12 cellular contexts compared by ENCODE assay signal in genomic region chr19:12712056-12712455, GRCh38. TPM values are rescaled to one million over a fixed set of nuclear protein-coding genes. Genes with fewer than 3 reads are reported as not detected.
DNase-seq lines count a peak whose midpoint lies in the region; ATAC-seq and TF ChIP-seq lines count a peak whose summit lies in the region.
"Not testable (repeated sequence)": the region's sequence is repeated elsewhere in the genome, so short reads cannot be mapped to it uniquely, and the experiment has no call there.
"Had no signal": no experiment of that assay in that cellular context is flagged by ENCODE, and none has a peak within 500 bp of the region (broad histone marks: within the 10 kb centered on the region; RNA-seq: fewer than 3 reads in every experiment).

No MANE protein-coding gene starts in this region.

- not testable (repeated sequence) for H3K9me3 ChIP-seq in RWPE2 (ENCODE audit: severe bottlenecking); adrenal gland (replicated peaks in 1 of 3); thoracic aorta

- not testable (repeated sequence) for H3K27me3 Mint-ChIP-seq in Calu3 (ENCODE audit: unreplicated experiment); nephron (ENCODE audit: low read depth)

- not testable (repeated sequence) for H3K4me3 ChIP-seq in RWPE2 (ENCODE audit: severe bottlenecking); adrenal gland; fibroblast of villous mesenchyme (ENCODE audit: low read depth, low read length); thoracic aorta

- peaks cover 50% of the 10 kb centered on the region for H3K36me3 Mint-ChIP-seq in Calu3 (ENCODE audit: insufficient read depth, unreplicated experiment)
- H3K36me3 Mint-ChIP-seq in nephron (ENCODE audit: low read depth), result peaks cover 73% of the 10 kb centered on the region

- H3K27ac Mint-ChIP-seq in Calu3 (ENCODE audit: unreplicated experiment); nephron: not testable (repeated sequence)

- ATAC-seq in RWPE2 (ENCODE audit: low read depth); thoracic aorta (ENCODE audit: insufficient number of reproducible peaks, low FRiP score, low read depth): not testable (repeated sequence)

- not testable (repeated sequence) for BruUV-seq in Calu3 (replicated peaks; lab: Mats Ljungman, UMichigan)

- CTCF ChIA-PET in Calu3 (lab: Charles Lee), result not testable (repeated sequence)

- not testable (repeated sequence) for H3K4me1 ChIP-seq in RWPE2 (ENCODE audit: insufficient read depth, poor library complexity, severe bottlenecking); adrenal gland (replicated peaks in 1 of 2); thoracic aorta (ENCODE audit: control insufficient read depth in 1 of 2, low read depth in 2 of 2)

- not testable (repeated sequence) for H3K4me3 Mint-ChIP-seq in Calu3 (ENCODE audit: low read depth, unreplicated experiment); nephron

- intact Hi-C loops in Calu3 (cut with micrococcal nuclease; ENCODE audit: unreplicated experiment); adrenal gland (cut with DNase I): not testable (repeated sequence)

- TF ChIP-seq CTCF in Calu3 (IDR thresholded peaks at IDR 0.05; ENCODE audit: unreplicated experiment), result not testable (repeated sequence)
- TF ChIP-seq CTCF in RWPE2 (IDR thresholded peaks at IDR 0.05; ENCODE audit: poor library complexity, severe bottlenecking) (peak; percentile 70), adrenal gland (IDR thresholded peaks at IDR 0.05) (peak in 5 of 6 experiments; percentile 42 to 65 (median 50)), fibroblast of villous mesenchyme (IDR thresholded peaks at IDR 0.05; ENCODE audit: insufficient read depth, low read depth, low read length) (peak; percentile 14), nephron (IDR thresholded peaks at IDR 0.05; ENCODE audit: unreplicated experiment in 3 of 3) (peak; percentile 23 to 38 (median 31)), thoracic aorta (IDR thresholded peaks at IDR 0.05) (peak; percentile 17)

- H3K9me3 Mint-ChIP-seq in Calu3 (ENCODE audit: low read depth, unreplicated experiment); nephron: not testable (repeated sequence)

- H3K27me3 ChIP-seq in RWPE2 (ENCODE audit: insufficient read depth, poor library complexity, severe bottlenecking); adrenal gland; thoracic aorta (replicated peaks; ENCODE audit: insufficient read depth): not testable (repeated sequence)

- not testable (repeated sequence) for H3K4me1 Mint-ChIP-seq in Calu3 (ENCODE audit: low read depth, unreplicated experiment); nephron

- 33 to 95% (median 56%) methylated on average over 3 to 11 of the region's 14 CpGs for WGBS in adrenal gland, 4 donors

- H3K27ac ChIP-seq in RWPE2 (ENCODE audit: poor library complexity, severe bottlenecking); adrenal gland; thoracic aorta: not testable (repeated sequence)

- DNase-seq in Calu3 (peak; percentile 37), adrenal gland (peak in 5 of 7 donors; percentile 51 to 81 (median 56))
- not testable (repeated sequence) for DNase-seq in RWPE2 (ENCODE audit: low spot score); fibroblast of villous mesenchyme (ENCODE audit: low read depth); thoracic aorta (ENCODE audit: low spot score)

- H3K36me3 ChIP-seq in RWPE2 (ENCODE audit: low read depth), result peaks cover 98% of the 10 kb centered on the region
- peaks cover 0 to 93% of the 10 kb centered on the region in 2 donors for H3K36me3 ChIP-seq in adrenal gland (replicated peaks in 1 of 2)
- peaks cover 82% of the 10 kb centered on the region for H3K36me3 ChIP-seq in thoracic aorta

- TF ChIP-seq POLR2A in adrenal gland (IDR thresholded peaks at IDR 0.05), result not testable (repeated sequence)

RNA-seq across cellular contexts. Expression of gene TNPO2, which starts 11.7 kb away (rescaled TPM):
- total RNA-seq in Calu3 (2022), result 67.0 and 87.6 TPM in 2 replicates
- 100 to 1,000 TPM in 2 of 8 donors, 10 to 100 TPM in 6; 43.4 to 104 (median 79.0) TPM for total RNA-seq in adrenal gland
- polyA plus RNA-seq in adrenal gland, result 10 to 100 TPM; 43.4 to 99.2 (median 58.4) TPM
- 36.7 and 53.1 TPM in 2 replicates for total RNA-seq in fibroblast of villous mesenchyme
- total RNA-seq in thoracic aorta, result 10 to 100 TPM; 79.0 to 88.9 TPM

RNA-seq across cellular contexts. Expression of gene FBXW9, which starts 15.6 kb away (rescaled TPM):
- 6.7 and 7.1 TPM in 2 replicates for total RNA-seq in Calu3 (2022)
- total RNA-seq in adrenal gland, result 10 to 100 TPM in 4 of 8 donors, 1 to 10 TPM in 4; 6.9 to 14.7 (median 10.6) TPM
- polyA plus RNA-seq in adrenal gland, result 1 to 10 TPM; 2.1 to 6.8 (median 6.4) TPM
- 7.3 and 15.1 TPM in 2 replicates for total RNA-seq in fibroblast of villous mesenchyme
- total RNA-seq in thoracic aorta, result 1 to 10 TPM; 3.0 to 3.9 TPM

RNA-seq across cellular contexts. Expression of gene TRIR, which starts 22.4 kb away (rescaled TPM):
- 124 and 128 TPM in 2 replicates for total RNA-seq in Calu3 (2022)
- total RNA-seq in adrenal gland, result 100 to 1,000 TPM; 125 to 423 (median 258) TPM
- polyA plus RNA-seq in adrenal gland, result 100 to 1,000 TPM; 162 to 405 (median 338) TPM
- total RNA-seq in fibroblast of villous mesenchyme, result 127 and 153 TPM in 2 replicates
- 100 to 1,000 TPM; 252 to 308 TPM for total RNA-seq in thoracic aorta

RNA-seq across cellular contexts. Expression of gene GNG14, which starts 24.3 kb away (rescaled TPM):
- not detected in 2 replicates for total RNA-seq in Calu3 (2022)
- not detected for total RNA-seq in adrenal gland
- polyA plus RNA-seq in adrenal gland, result not detected
- total RNA-seq in fibroblast of villous mesenchyme, result not detected in 2 replicates
- total RNA-seq in thoracic aorta, result not detected
- total RNA-seq: activated T-helper 17 cell treated with anti-CD3 and anti-CD28 coated beads, Interleukin-2, amount 50 U/mL, for 72 hours; kidney; natural killer cell; SJSA1; T-helper 2 cell treated with Interferon-gamma antibody and Interleukin-4, amounts not matched to agents 100 ng/mL and 5 ng/mL, for 36 hours had no signal
- polyA plus RNA-seq: adipose tissue had no signal

RNA-seq across cellular contexts. Expression of gene GET3, which starts 25.2 kb away (rescaled TPM):
- total RNA-seq in Calu3 (2022) (52.2 and 53.8 TPM in 2 replicates), adrenal gland (10 to 100 TPM; 76.1 to 97.7 (median 82.5) TPM), fibroblast of villous mesenchyme (79.2 and 82.5 TPM in 2 replicates), thoracic aorta (10 to 100 TPM; 30.7 to 50.0 TPM)
- polyA plus RNA-seq in adrenal gland, result 10 to 100 TPM; 50.3 to 74.1 (median 56.7) TPM
